Comparison of ENCODE assay signal across 29 cellular contexts in the genomic region with DNA sequence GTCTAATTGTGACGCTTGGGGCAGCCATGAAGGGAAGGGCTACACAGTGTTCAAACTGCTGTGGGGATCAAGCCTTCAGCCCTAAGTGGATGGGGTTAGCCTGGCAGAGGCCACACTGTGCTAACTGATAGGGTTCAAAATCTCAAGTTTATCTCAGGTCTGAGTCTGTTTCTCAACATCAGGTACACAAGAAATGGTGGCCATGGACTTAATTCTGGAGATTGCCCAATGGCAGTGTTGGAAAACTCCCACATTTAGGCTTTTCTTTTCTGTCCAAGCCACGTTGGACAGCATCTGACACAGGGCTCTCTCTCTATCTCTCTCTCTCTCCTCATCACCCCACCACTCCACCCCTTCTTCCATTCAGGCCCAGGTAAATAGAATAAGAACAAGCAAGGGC. TPM values are rescaled to one million over a fixed set of nuclear protein-coding genes. Genes with fewer than 3 reads are reported as not detected.
DNase-seq lines count a peak whose midpoint lies in the region; ATAC-seq, FAIRE-seq and TF ChIP-seq lines count a peak whose summit lies in the region.
"Had no signal": no experiment of that assay in that cellular context is flagged by ENCODE, and none has a peak within 500 bp of the region (broad histone marks: within the 10 kb centered on the region; RNA-seq: fewer than 3 reads in every experiment).

No MANE protein-coding gene starts in this region.

- 58% methylated on average over 2 of the region's 2 CpGs for WGBS in liver

- no peaks in the 10 kb centered on the region for H3K9me3 ChIP-seq in liver (ENCODE audit: control insufficient read depth in 4 of 4, low read length in 3 of 4)
- H3K9me3 ChIP-seq: BE2C, BLaER1 had no signal

- TF ChIP-seq RAD21 in liver (IDR thresholded peaks at IDR 0.05) = no peak

- H3K4me3 ChIP-seq in liver (ENCODE audit: low read depth in 1 of 3, low read length in 3 of 3) = no peak overlapping the region
- H3K4me3 ChIP-seq: BLaER1, GM12878 had no signal

- no peak overlapping the region for H3K27ac ChIP-seq in liver (ENCODE audit: low read depth in 1 of 2, low read length in 2 of 2)
- H3K27ac ChIP-seq: BLaER1 had no signal

- DNase-seq in left lobe of liver (ENCODE audit: low spot score) = peak; percentile 74
- no peak for DNase-seq in GM12891 (ENCODE audit: insufficient read length, low spot score)
- no peak for DNase-seq in frontal cortex (ENCODE audit: low spot score in 2 of 2)
- DNase-seq: 8988T; ACHN; BE2C; C1 segment of cervical spinal cord; CD4-positive, alpha-beta memory T cell; CD4-positive, CD25-positive, alpha-beta regulatory T cell; CD8-positive, alpha-beta memory T cell; COR-L47; DMS 273 treated with DMSO at 0.1 percent for 48 hours; DMS153; DMS53; DMS79; DND-41; EL; GDM1 had no signal

- no peak for TF ChIP-seq POLR2A in GM12891 (IDR thresholded peaks at IDR 0.05; ENCODE audit: low read depth, low read length)

- FAIRE-seq in GM12891 (lab: Jason Lieb, UNC) (no peak), frontal cortex (lab: Jason Lieb, UNC) (no peak)
- FAIRE-seq: A204.1, GM12878, GM19239 had no signal

- peaks cover 12 to 47% (median 41%) of the 10 kb centered on the region in 4 donors for H3K4me1 ChIP-seq in liver (ENCODE audit: control insufficient read depth in 4 of 4, insufficient read depth in 4 of 4, low read length in 3 of 4)
- H3K4me1 ChIP-seq: BE2C, BLaER1 had no signal

- no peak for TF ChIP-seq CTCF in liver (IDR thresholded peaks at IDR 0.05; ENCODE audit: low read depth, low read length, missing input control)

- ATAC-seq in left lobe of liver (peak; percentile 81), GM21447 (IDR thresholded peaks at IDR 0.05; ENCODE audit: unreplicated experiment) (no peak)
- ATAC-seq: GM12878 had no signal

- no peaks in the 10 kb centered on the region for H3K36me3 ChIP-seq in liver (ENCODE audit: control insufficient read depth in 4 of 4, insufficient read depth in 3 of 4, low read depth in 1 of 4, low read length in 3 of 4)
- H3K36me3 ChIP-seq: BE2C, BLaER1 had no signal

- H3K9ac ChIP-seq in liver (ENCODE audit: low read depth in 1 of 2, low read length in 2 of 2) = no peak overlapping the region
- H3K9ac ChIP-seq: BLaER1 had no signal

- no peaks in the 10 kb centered on the region for H3K27me3 ChIP-seq in liver (ENCODE audit: control insufficient read depth in 4 of 4, insufficient read depth in 4 of 4, low read length in 3 of 4)
- H3K27me3 ChIP-seq: BE2C, BLaER1 had no signal

TF ChIP-seq in liver, 16 proteins besides CTCF, POLR2A, EP300 and RAD21:
- TF ChIP-seq JUND (IDR thresholded peaks at IDR 0.05) (no peak), YY1 (IDR thresholded peaks at IDR 0.05) (peak; percentile 42), RXRA (IDR thresholded peaks at IDR 0.05) (peak; percentile 30 to 61), EGR1 (IDR thresholded peaks at IDR 0.05; ENCODE audit: low read depth in 2 of 2) (no peak), HNF4A (conservative IDR thresholded peaks at IDR 0.05) (peak; percentile 41 to 65), NR2F2 (IDR thresholded peaks at IDR 0.05) (no peak), FOXA2 (IDR thresholded peaks at IDR 0.05) (peak; percentile 19)
- TF ChIP-seq, protein P1, sequence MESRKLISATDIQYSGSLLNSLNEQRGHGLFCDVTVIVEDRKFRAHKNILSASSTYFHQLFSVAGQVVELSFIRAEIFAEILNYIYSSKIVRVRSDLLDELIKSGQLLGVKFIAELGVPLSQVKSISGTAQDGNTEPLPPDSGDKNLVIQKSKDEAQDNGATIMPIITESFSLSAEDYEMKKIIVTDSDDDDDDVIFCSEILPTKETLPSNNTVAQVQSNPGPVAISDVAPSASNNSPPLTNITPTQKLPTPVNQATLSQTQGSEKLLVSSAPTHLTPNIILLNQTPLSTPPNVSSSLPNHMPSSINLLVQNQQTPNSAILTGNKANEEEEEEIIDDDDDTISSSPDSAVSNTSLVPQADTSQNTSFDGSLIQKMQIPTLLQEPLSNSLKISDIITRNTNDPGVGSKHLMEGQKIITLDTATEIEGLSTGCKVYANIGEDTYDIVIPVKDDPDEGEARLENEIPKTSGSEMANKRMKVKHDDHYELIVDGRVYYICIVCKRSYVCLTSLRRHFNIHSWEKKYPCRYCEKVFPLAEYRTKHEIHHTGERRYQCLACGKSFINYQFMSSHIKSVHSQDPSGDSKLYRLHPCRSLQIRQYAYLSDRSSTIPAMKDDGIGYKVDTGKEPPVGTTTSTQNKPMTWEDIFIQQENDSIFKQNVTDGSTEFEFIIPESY (IDR thresholded peaks at IDR 0.05) = peak; percentile 16

TF ChIP-seq in GM12891, 5 proteins besides CTCF, POLR2A, EP300 and RAD21:
- TF ChIP-seq SPI1 (IDR thresholded peaks at IDR 0.05; ENCODE audit: low read depth, low read length) (no peak), POU2F2 (IDR thresholded peaks at IDR 0.05; ENCODE audit: low read depth, low read length) (no peak), POLR2AphosphoS5 (IDR thresholded peaks at IDR 0.05; ENCODE audit: low read depth, low read length) (no peak), TAF1 (IDR thresholded peaks at IDR 0.05; ENCODE audit: low read depth, low read length) (no peak), PAX5 (IDR thresholded peaks at IDR 0.05; ENCODE audit: insufficient read depth, low read length, severe bottlenecking) (no peak)

RNA-seq across cellular contexts. Expression of a gene that starts 10.9 kb away (rescaled TPM):
- total RNA-seq in left lobe of liver (172 TPM), liver (100 to 1,000 TPM in 1 of 2 donors, 10 to 100 TPM in 1; 64.0 to 151 TPM), frontal cortex (4.1 TPM)
- polyA plus RNA-seq in liver = 100 to 1,000 TPM in 1 of 2 donors, 10 to 100 TPM in 1; 57.2 to 152 TPM
- 4.6 TPM for polyA plus RNA-seq in GM12891 (2012; ENCODE audit: low read depth, missing spikeins)
- polyA plus RNA-seq: CD8-positive, alpha-beta memory T cell had no signal

RNA-seq across cellular contexts. Expression of a gene that starts 40.0 kb away (rescaled TPM):
- 172 TPM for total RNA-seq in left lobe of liver
- total RNA-seq in liver = 10 to 100 TPM in 1 of 2 donors, 1 to 10 TPM in 1; 1.0 to 92.4 TPM
- 10 to 100 TPM; 24.3 to 50.9 TPM for polyA plus RNA-seq in liver
- polyA plus RNA-seq in GM12891 (2012; ENCODE audit: low read depth, missing spikeins) = 0.31 TPM
- not detected for total RNA-seq in frontal cortex
- total RNA-seq: A673; CD4-positive, alpha-beta memory T cell; CD4-positive, CD25-positive, alpha-beta regulatory T cell; CD8-positive, alpha-beta memory T cell; Daoy; G401 had no signal
- polyA plus RNA-seq: AG04450; CD14-positive monocyte; CD4-positive, alpha-beta memory T cell; CD4-positive, CD25-positive, alpha-beta regulatory T cell; CD8-positive, alpha-beta memory T cell had no signal

RNA-seq across cellular contexts. Expression of a gene that starts 57.4 kb away (rescaled TPM):
- total RNA-seq in left lobe of liver (8.8 TPM), liver (10 to 100 TPM; 12.1 to 15.1 TPM), frontal cortex (35.9 TPM)
- polyA plus RNA-seq in liver = 1 to 10 TPM; 4.4 to 7.9 TPM
- polyA plus RNA-seq in GM12891 (2012; ENCODE audit: low read depth, missing spikeins) = 26.7 TPM

Comparison
In these comparisons a context has a peak if more than half of its experiments do, and no peak if none do; other contexts are left out.
1. RNA of a gene that starts 10.9 kb away (total RNA-seq): 172 TPM in left lobe of liver (single experiment) and 64.0 to 151 TPM in liver; 4.1 TPM in frontal cortex (single experiment); every median in the first group is over 10 times any median in the second.